ENCODE assay signal across 8 cellular contexts in genomic region chr3:52291508-52292181, GRCh38. TPM values are rescaled to one million over a fixed set of nuclear protein-coding genes. Genes with fewer than 3 reads are reported as not detected.
A peak's percentile ranks its signal among the peaks of the same experiment; 100 is the strongest.
DNase-seq lines count a peak whose midpoint lies in the region; ATAC-seq, FAIRE-seq and TF ChIP-seq lines count a peak whose summit lies in the region.

No MANE protein-coding gene starts in this region.

- H2AFZ ChIP-seq in OCI-LY7 (ENCODE audit: low read length) (no peak overlapping the region), GM12878 (ENCODE audit: control insufficient read depth, low read depth, low read length) (no peak overlapping the region), neural cell (ENCODE audit: low read depth, low read length) (no peak overlapping the region)

- peaks cover 18% of the 10 kb centered on the region for H3K4me1 ChIP-seq in OCI-LY7 (ENCODE audit: insufficient read depth, low read length, poor library complexity, severe bottlenecking)
- H3K4me1 ChIP-seq in GM12878 (ENCODE audit: control insufficient read depth, insufficient read depth, low read length): peaks cover 11% of the 10 kb centered on the region

- H3K9me2 ChIP-seq in OCI-LY7 (ENCODE audit: insufficient read depth, low read length) (no peaks in the 10 kb centered on the region), neural cell (ENCODE audit: insufficient read depth, low read length) (no peaks in the 10 kb centered on the region)

- no peak overlapping the region for H3K4me3 ChIP-seq in OCI-LY7 (ENCODE audit: low read depth, low read length, poor library complexity, severe bottlenecking)
- no peak overlapping the region for H3K4me3 ChIP-seq in GM12878
- no peak overlapping the region for H3K4me3 ChIP-seq in neural cell (ENCODE audit: low read length)

- RAD21 ChIA-PET in GM12878 (lab: Charles Lee; ENCODE audit: unreplicated experiment): interaction anchor here (0.7 to 7.5 kb wide), 5 partner anchors 9 to 93 kb away, joined by 3 to 131 read pairs (median 5); no protein-coding TSS in a partner anchor

- peak; percentile 93 for TF ChIP-seq RAD21 in GM12878 (IDR thresholded peaks at IDR 0.05; ENCODE audit: insufficient read depth, low read depth, low read length)
- TF ChIP-seq RAD21 in neural cell (conservative IDR thresholded peaks at IDR 0.05): peak; percentile 83

- WGBS in GM12878 (ENCODE audit: insufficient coverage, insufficient replicate concordance, low lambda C conversion rate, missing lambda C conversion rate): 41% methylated on average over 7 of the region's 7 CpGs

- TF ChIP-seq EP300 in GM12878 (IDR thresholded peaks at IDR 0.05; ENCODE audit: borderline replicate concordance in 1 of 2, control insufficient read depth in 1 of 2, low read depth in 2 of 2, low read length in 2 of 2) (no peak), neural cell (conservative IDR thresholded peaks at IDR 0.05; ENCODE audit: poor library complexity, severe bottlenecking) (no peak)

- SMC1A ChIA-PET in GM12878 (lab: Charles Lee; ENCODE audit: uncharacterized antibody, unreplicated experiment): interaction anchor here (0.6 to 6.1 kb wide), 4 partner anchors 46 to 779 kb away, joined by 3 to 159 read pairs (median 4); no protein-coding TSS in a partner anchor

- no peaks in the 10 kb centered on the region for H3K27me3 ChIP-seq in GM12878 (replicated peaks in 1 of 2; ENCODE audit: control insufficient read depth in 2 of 2, insufficient read depth in 2 of 2, low read length in 1 of 2)
- no peaks in the 10 kb centered on the region for H3K27me3 ChIP-seq in neural cell (ENCODE audit: insufficient read depth, low read depth, low read length)

- ATAC-seq in GM12878 (peak; percentile 53), HG03354 (IDR thresholded peaks at IDR 0.05; ENCODE audit: poor library complexity, severe bottlenecking, unreplicated experiment) (no peak), HG02840 (IDR thresholded peaks at IDR 0.05; ENCODE audit: low FRiP score, unreplicated experiment) (no peak)

- H4K20me1 ChIP-seq in OCI-LY7 (ENCODE audit: insufficient read depth, low read length) (no peaks in the 10 kb centered on the region), GM12878 (ENCODE audit: control insufficient read depth, insufficient read depth) (no peaks in the 10 kb centered on the region), neural cell (ENCODE audit: insufficient read depth) (no peaks in the 10 kb centered on the region)

- DNase-seq in NCI-H1694 treated with DMSO at 0.1 percent for 48 hours (lab: John Stamatoyannopoulos, UW): peak; percentile 9
- DNase-seq in NCI-H1694 (lab: John Stamatoyannopoulos, UW): no peak
- DNase-seq in OCI-LY7 (ENCODE audit: low spot score): peak; percentile 71
- no peak for DNase-seq in GM12878 (ENCODE audit: low read depth, low spot score)
- DNase-seq in H4 (ENCODE audit: low spot score): no peak

- POLR2A ChIA-PET in OCI-LY7 (lab: Charles Lee) (no interaction called here), GM12878 (lab: Charles Lee) (interaction anchor here (0.9 to 1.2 kb wide), 2 partner anchors 8 to 43 kb away, joined by 4 to 5 read pairs; no protein-coding TSS in a partner anchor)

- intact Hi-C loops in OCI-LY7 (cut with micrococcal nuclease; ENCODE audit: unreplicated experiment): loop anchor here (1.0 kb wide), 3 partner anchors 48 to 156 kb away; no protein-coding TSS in a partner anchor
- intact Hi-C loops in GM12878 (cut with micrococcal nuclease; ENCODE audit: unreplicated experiment): loop anchor here (1.0 to 5.0 kb wide), 3 partner anchors 48 to 156 kb away; partner anchors contain the start of gene SEMA3G

- TF ChIP-seq CTCF in OCI-LY7 (conservative IDR thresholded peaks at IDR 0.05; ENCODE audit: low read length) (peak; percentile 89), GM12878 (IDR thresholded peaks at IDR 0.05 in 2 of 3, conservative IDR thresholded peaks at IDR 0.05 in 1 of 3; ENCODE audit: control insufficient read depth in 2 of 3, extremely low read depth in 1 of 3, insufficient read depth in 1 of 3, low read depth in 3 of 3, low read length in 3 of 3) (peak; percentile 63 to 91 (median 67)), neural cell (IDR thresholded peaks at IDR 0.05; ENCODE audit: poor library complexity, severe bottlenecking) (peak; percentile 79)

- H3F3A ChIP-seq in neural cell (ENCODE audit: insufficient read depth, low read length, poor library complexity, severe bottlenecking): no peaks in the 10 kb centered on the region

- CTCF ChIA-PET in OCI-LY7 (lab: Charles Lee; ENCODE audit: unreplicated experiment): interaction anchor here (1.3 kb wide), 1 partner anchor 47 kb away, joined by 5 read pairs; no protein-coding TSS in a partner anchor
- CTCF ChIA-PET in GM12878 (lab: Yijun Ruan, JAX): interaction anchor here (0.9 to 19.0 kb wide), 13 partner anchors 9 to 287 kb away, joined by 3 to 451 read pairs (median 5); no protein-coding TSS in a partner anchor

- H3K9me3 ChIP-seq in OCI-LY7 (ENCODE audit: low read length) (no peaks in the 10 kb centered on the region), GM12878 (replicated peaks; ENCODE audit: control insufficient read depth, insufficient read depth, low read length) (no peaks in the 10 kb centered on the region), neural cell (ENCODE audit: low read length) (no peaks in the 10 kb centered on the region)

- H3K27ac ChIP-seq in OCI-LY7 (ENCODE audit: low read depth, low read length, poor library complexity, severe bottlenecking) (no peak overlapping the region), GM12878 (ENCODE audit: control insufficient read depth, insufficient read depth) (no peak overlapping the region), neural cell (ENCODE audit: low read length) (no peak overlapping the region)

- no peak for TF ChIP-seq POLR2A in GM12878 (IDR thresholded peaks at IDR 0.05; ENCODE audit: low read depth, low read length)

- H3K4me2 ChIP-seq in OCI-LY7 (ENCODE audit: low read length) (no peak overlapping the region), GM12878 (ENCODE audit: control insufficient read depth, insufficient read depth) (no peak overlapping the region), neural cell (ENCODE audit: low read length) (no peak overlapping the region)

- in situ Hi-C loops in GM12878 (cut with MboI): loop anchor here (5.0 kb wide), 1 partner anchor 51 kb away; no protein-coding TSS in a partner anchor

- H3K9ac ChIP-seq in GM12878 (ENCODE audit: control insufficient read depth, insufficient read depth, low read length) (no peak overlapping the region), neural cell (ENCODE audit: low read length) (peak overlapping the region; percentile 16)

- BruUV-seq in OCI-LY7 (replicated peaks; lab: Mats Ljungman, UMichigan) (no TSS peak), GM12878 (replicated peaks; lab: Mats Ljungman, UMichigan) (no TSS peak)

- H3K79me2 ChIP-seq in OCI-LY7 (ENCODE audit: insufficient read depth, low read depth, low read length) (peaks cover 13% of the 10 kb centered on the region; the same call in 1 of the 2 replicates), GM12878 (ENCODE audit: control insufficient read depth, insufficient read depth, low read length) (peaks cover 18% of the 10 kb centered on the region), neural cell (replicated peaks; ENCODE audit: insufficient read depth, low read length) (no peaks in the 10 kb centered on the region)

- H3K36me3 ChIP-seq in OCI-LY7 (ENCODE audit: insufficient read depth, low read length): peaks cover 8% of the 10 kb centered on the region; the same call in 1 of the 2 replicates
- H3K36me3 ChIP-seq in GM12878 (ENCODE audit: control insufficient read depth in 2 of 2, insufficient read depth in 2 of 2, low read length in 1 of 2): peaks cover 3 to 6% of the 10 kb centered on the region in 2 experiments; a peak in 3 of 4 replicates
- H3K36me3 ChIP-seq in neural cell (ENCODE audit: insufficient read depth, low read length): no peaks in the 10 kb centered on the region

- peak; percentile 78 for FAIRE-seq in GM12878 (lab: Jason Lieb, UNC)

RNA-seq across cellular contexts. Expression of gene GLYCTK, which starts 4.0 kb away (rescaled TPM):
- total RNA-seq in OCI-LY7 (2014; rRNA removed; shearing (Covaris generic)): 24.5 and 28.1 TPM in 2 replicates
- total RNA-seq in OCI-LY7 (2022) (28.6 and 29.6 TPM in 2 replicates), GM12878 (2014; rRNA removed) (13.7 and 14.9 TPM in 2 replicates), GM12878 (2014; rRNA removed; fragmentation: Illumina TruSeq; extraction: Trizol) (8.5 and 8.8 TPM in 2 replicates), GM12878 (2021) (19.0 and 19.9 TPM in 2 replicates)
- 49.8 and 58.7 TPM in 2 replicates for total RNA-seq in GM12878 (2013; cell fraction: nucleolus; rRNA removed)
- polyA plus RNA-seq in GM12878 (2011; ENCODE audit: low read depth): 7.2 TPM
- polyA plus RNA-seq in GM12878 (2011; rRNA removed) (6.5 and 13.5 TPM in 2 replicates), GM12878 (2014; fragmentation: Illumina TruSeq; extraction: Trizol) (2.3 and 7.4 TPM in 2 replicates), GM12878 (2014; fragmentation: Nextera tagmentation; extraction: Ambion mirVana) (1 to 10 TPM in 1 of 2 experiments, under 1 TPM in 1; 0.66 to 2.7 TPM), GM12878 (2014; rRNA removed) (22.6 and 26.5 TPM in 2 replicates), GM12878 (2016; fragmentation: Nextera tagmentation; extraction: Ambion mirVana) (10 to 100 TPM; 10.6 to 15.7 TPM), neural cell (5.0 and 5.8 TPM in 2 replicates)
- polyA plus RNA-seq in GM12878 (2011; cell fraction: cytosol; rRNA removed): 21.6 and 36.9 TPM in 2 replicates
- 76.2 and 80.1 TPM in 2 replicates for polyA plus RNA-seq in GM12878 (2011; cell fraction: nucleus; rRNA removed)
- polyA plus RNA-seq in GM12878 (2012): 10.3 and 13.3 TPM in 2 replicates
- polyA minus RNA-seq in GM12878 (2011; rRNA and poly(A)+ RNA removed): 11.3 and 23.6 TPM in 2 replicates
- 5.3 and 7.6 TPM in 2 replicates for polyA minus RNA-seq in GM12878 (2011; cell fraction: cytosol; rRNA and poly(A)+ RNA removed)
- 19.2 and 41.1 TPM in 2 replicates for polyA minus RNA-seq in GM12878 (2011; cell fraction: nucleus; rRNA and poly(A)+ RNA removed)
- 2.4 and 2.8 TPM in 2 replicates for polyA minus RNA-seq in neural cell
- total RNA-seq in H4 (2014; rRNA removed; shearing (Covaris generic)): 2.4 and 8.3 TPM in 2 replicates

RNA-seq across cellular contexts. Expression of gene WDR82, which starts 13.2 kb away (rescaled TPM):
- 27.8 and 38.5 TPM in 2 replicates for total RNA-seq in OCI-LY7 (2014; rRNA removed; shearing (Covaris generic))
- total RNA-seq in OCI-LY7 (2022) (66.2 and 67.9 TPM in 2 replicates), GM12878 (2014; rRNA removed) (50.0 and 51.1 TPM in 2 replicates), GM12878 (2014; rRNA removed; fragmentation: Illumina TruSeq; extraction: Trizol) (45.1 and 46.4 TPM in 2 replicates), GM12878 (2021) (61.0 and 64.8 TPM in 2 replicates)
- 29.7 and 32.2 TPM in 2 replicates for total RNA-seq in GM12878 (2013; cell fraction: nucleolus; rRNA removed)
- 33.3 TPM for polyA plus RNA-seq in GM12878 (2011; ENCODE audit: low read depth)
- polyA plus RNA-seq in GM12878 (2011; rRNA removed) (81.8 and 82.4 TPM in 2 replicates), GM12878 (2014; fragmentation: Illumina TruSeq; extraction: Trizol) (65.8 and 67.0 TPM in 2 replicates), GM12878 (2014; fragmentation: Nextera tagmentation; extraction: Ambion mirVana) (10 to 100 TPM; 10.4 to 12.5 TPM), GM12878 (2014; rRNA removed) (49.5 and 55.2 TPM in 2 replicates), GM12878 (2016; fragmentation: Nextera tagmentation; extraction: Ambion mirVana) (10 to 100 TPM; 10.1 to 15.8 TPM), neural cell (151 and 163 TPM in 2 replicates)
- polyA plus RNA-seq in GM12878 (2011; cell fraction: cytosol; rRNA removed): 51.8 and 52.6 TPM in 2 replicates
- 14.2 and 20.5 TPM in 2 replicates for polyA plus RNA-seq in GM12878 (2011; cell fraction: nucleus; rRNA removed)
- 35.7 and 40.2 TPM in 2 replicates for polyA plus RNA-seq in GM12878 (2012)
- 86.3 and 110 TPM in 2 replicates for polyA minus RNA-seq in GM12878 (2011; rRNA and poly(A)+ RNA removed)
- 27.0 and 31.9 TPM in 2 replicates for polyA minus RNA-seq in GM12878 (2011; cell fraction: cytosol; rRNA and poly(A)+ RNA removed)
- polyA minus RNA-seq in GM12878 (2011; cell fraction: nucleus; rRNA and poly(A)+ RNA removed): 12.8 and 23.2 TPM in 2 replicates
- 225 TPM in 2 replicates for polyA minus RNA-seq in neural cell
- total RNA-seq in H4 (2014; rRNA removed; shearing (Covaris generic)): 29.0 and 33.7 TPM in 2 replicates

RNA-seq across cellular contexts. Expression of gene DNAH1, which starts 24.5 kb away (rescaled TPM):
- total RNA-seq in OCI-LY7 (2014; rRNA removed; shearing (Covaris generic)): 14.2 and 18.3 TPM in 2 replicates
- 5.8 and 10.5 TPM in 2 replicates for total RNA-seq in OCI-LY7 (2022)
- total RNA-seq in GM12878 (2013; cell fraction: nucleolus; rRNA removed): 71.1 and 76.2 TPM in 2 replicates
- 3.3 and 3.4 TPM in 2 replicates for total RNA-seq in GM12878 (2014; rRNA removed)
- 2.3 TPM in 2 replicates for total RNA-seq in GM12878 (2014; rRNA removed; fragmentation: Illumina TruSeq; extraction: Trizol)
- 4.4 and 5.7 TPM in 2 replicates for total RNA-seq in GM12878 (2021)
- 3.9 TPM for polyA plus RNA-seq in GM12878 (2011; ENCODE audit: low read depth)
- polyA plus RNA-seq in GM12878 (2011; rRNA removed): 1.8 and 3.2 TPM in 2 replicates
- 2.9 and 4.0 TPM in 2 replicates for polyA plus RNA-seq in GM12878 (2011; cell fraction: cytosol; rRNA removed)
- 41.3 and 54.3 TPM in 2 replicates for polyA plus RNA-seq in GM12878 (2011; cell fraction: nucleus; rRNA removed)
- polyA plus RNA-seq in GM12878 (2012): 5.3 and 7.2 TPM in 2 replicates
- polyA plus RNA-seq in GM12878 (2014; fragmentation: Illumina TruSeq; extraction: Trizol): 2.3 and 3.7 TPM in 2 replicates
- polyA plus RNA-seq in GM12878 (2014; fragmentation: Nextera tagmentation; extraction: Ambion mirVana): under 1 TPM; 0.31 to 0.33 TPM
- 4.4 and 5.8 TPM in 2 replicates for polyA plus RNA-seq in GM12878 (2014; rRNA removed)
- under 1 TPM; 0.48 to 0.57 TPM for polyA plus RNA-seq in GM12878 (2016; fragmentation: Nextera tagmentation; extraction: Ambion mirVana)
- polyA minus RNA-seq in GM12878 (2011; rRNA and poly(A)+ RNA removed): 11.5 and 14.5 TPM in 2 replicates
- 1.0 and 1.3 TPM in 2 replicates for polyA minus RNA-seq in GM12878 (2011; cell fraction: cytosol; rRNA and poly(A)+ RNA removed)
- polyA minus RNA-seq in GM12878 (2011; cell fraction: nucleus; rRNA and poly(A)+ RNA removed): 10.0 and 18.0 TPM in 2 replicates
- 5.4 and 6.0 TPM in 2 replicates for polyA plus RNA-seq in neural cell
- 5.3 and 5.8 TPM in 2 replicates for polyA minus RNA-seq in neural cell
- total RNA-seq in H4 (2014; rRNA removed; shearing (Covaris generic)): 0.60 TPM in 2 replicates

RNA-seq across cellular contexts. Expression of gene PPM1M, which starts 46.1 kb away (rescaled TPM):
- 1.1 and 4.4 TPM in 2 replicates for total RNA-seq in OCI-LY7 (2014; rRNA removed; shearing (Covaris generic))
- total RNA-seq in OCI-LY7 (2022): 13.8 and 15.6 TPM in 2 replicates
- total RNA-seq in GM12878 (2013; cell fraction: nucleolus; rRNA removed): 10.4 and 10.8 TPM in 2 replicates
- 15.7 and 16.3 TPM in 2 replicates for total RNA-seq in GM12878 (2014; rRNA removed)
- total RNA-seq in GM12878 (2014; rRNA removed; fragmentation: Illumina TruSeq; extraction: Trizol): 14.1 TPM in 2 replicates
- 24.8 and 25.9 TPM in 2 replicates for total RNA-seq in GM12878 (2021)
- polyA plus RNA-seq in GM12878 (2011; ENCODE audit: low read depth): 11.0 TPM
- polyA plus RNA-seq in GM12878 (2011; rRNA removed): 19.2 and 21.1 TPM in 2 replicates
- polyA plus RNA-seq in GM12878 (2011; cell fraction: cytosol; rRNA removed): 26.1 and 26.4 TPM in 2 replicates
- 55.4 and 72.9 TPM in 2 replicates for polyA plus RNA-seq in GM12878 (2011; cell fraction: nucleus; rRNA removed)
- polyA plus RNA-seq in GM12878 (2012): 16.3 and 19.2 TPM in 2 replicates
- 19.8 and 24.3 TPM in 2 replicates for polyA plus RNA-seq in GM12878 (2014; fragmentation: Illumina TruSeq; extraction: Trizol)
- 10 to 100 TPM in 1 of 2 experiments, 1 to 10 TPM in 1; 7.5 to 15.3 TPM for polyA plus RNA-seq in GM12878 (2014; fragmentation: Nextera tagmentation; extraction: Ambion mirVana)
- polyA plus RNA-seq in GM12878 (2014; rRNA removed): 23.1 and 24.3 TPM in 2 replicates
- polyA plus RNA-seq in GM12878 (2016; fragmentation: Nextera tagmentation; extraction: Ambion mirVana): 1 to 10 TPM; 7.3 to 9.5 TPM
- 28.2 and 35.1 TPM in 2 replicates for polyA minus RNA-seq in GM12878 (2011; rRNA and poly(A)+ RNA removed)
- polyA minus RNA-seq in GM12878 (2011; cell fraction: cytosol; rRNA and poly(A)+ RNA removed): 3.9 and 5.3 TPM in 2 replicates
- 11.4 and 12.5 TPM in 2 replicates for polyA minus RNA-seq in GM12878 (2011; cell fraction: nucleus; rRNA and poly(A)+ RNA removed)
- 1.1 and 1.6 TPM in 2 replicates for polyA plus RNA-seq in neural cell
- polyA minus RNA-seq in neural cell: 0.81 TPM in 1 of 2 replicates, not detected in the other
- 4.4 and 5.6 TPM in 2 replicates for total RNA-seq in H4 (2014; rRNA removed; shearing (Covaris generic))

RNA-seq across cellular contexts. Expression of gene TWF2, which starts 52.7 kb away (rescaled TPM):
- total RNA-seq in OCI-LY7 (2014; rRNA removed; shearing (Covaris generic)): 40.0 and 52.8 TPM in 2 replicates
- total RNA-seq in OCI-LY7 (2022): 60.2 and 64.9 TPM in 2 replicates
- 11.4 and 12.4 TPM in 2 replicates for total RNA-seq in GM12878 (2013; cell fraction: nucleolus; rRNA removed)
- 67.7 and 81.3 TPM in 2 replicates for total RNA-seq in GM12878 (2014; rRNA removed)
- total RNA-seq in GM12878 (2014; rRNA removed; fragmentation: Illumina TruSeq; extraction: Trizol): 34.7 and 37.5 TPM in 2 replicates
- total RNA-seq in GM12878 (2021): 88.1 and 88.2 TPM in 2 replicates
- 26.2 TPM for polyA plus RNA-seq in GM12878 (2011; ENCODE audit: low read depth)
- 30.3 and 56.6 TPM in 2 replicates for polyA plus RNA-seq in GM12878 (2011; rRNA removed)
- polyA plus RNA-seq in GM12878 (2011; cell fraction: cytosol; rRNA removed): 115 and 164 TPM in 2 replicates
- polyA plus RNA-seq in GM12878 (2011; cell fraction: nucleus; rRNA removed): 78.7 and 103 TPM in 2 replicates
- 46.6 and 50.7 TPM in 2 replicates for polyA plus RNA-seq in GM12878 (2012)
- polyA plus RNA-seq in GM12878 (2014; fragmentation: Illumina TruSeq; extraction: Trizol): 9.8 and 38.5 TPM in 2 replicates
- 1 to 10 TPM in 1 of 2 experiments, under 1 TPM in 1; 0.16 to 3.4 TPM for polyA plus RNA-seq in GM12878 (2014; fragmentation: Nextera tagmentation; extraction: Ambion mirVana)
- 106 and 113 TPM in 2 replicates for polyA plus RNA-seq in GM12878 (2014; rRNA removed)
- polyA plus RNA-seq in GM12878 (2016; fragmentation: Nextera tagmentation; extraction: Ambion mirVana): 10 to 100 TPM; 80.4 to 90.5 TPM
- polyA minus RNA-seq in GM12878 (2011; rRNA and poly(A)+ RNA removed): 40.5 and 76.6 TPM in 2 replicates
- polyA minus RNA-seq in GM12878 (2011; cell fraction: cytosol; rRNA and poly(A)+ RNA removed): 25.4 and 34.2 TPM in 2 replicates
- polyA minus RNA-seq in GM12878 (2011; cell fraction: nucleus; rRNA and poly(A)+ RNA removed): 11.8 and 16.6 TPM in 2 replicates
- 58.5 and 61.7 TPM in 2 replicates for polyA plus RNA-seq in neural cell
- polyA minus RNA-seq in neural cell: 49.4 and 53.4 TPM in 2 replicates
- 67.0 and 78.4 TPM in 2 replicates for total RNA-seq in H4 (2014; rRNA removed; shearing (Covaris generic))

Comparison
In these comparisons a context has a peak if more than half of its experiments do, and no peak if none do; other contexts are left out.
1. DNase-seq: peak in NCI-H1694 treated with DMSO at 0.1 percent for 48 hours (single experiment) and OCI-LY7 (single experiment); none in NCI-H1694 (single experiment), GM12878 (single experiment) and H4 (single experiment).
2. Peak in every context shown above with its lines, with median percentiles within 50 percentile points of each other: CTCF ChIP-seq.